ENCODE assay signal across 8 cellular contexts in genomic region chr1:101235241-101235695, GRCh38. TPM values are rescaled to one million over a fixed set of nuclear protein-coding genes. Genes with fewer than 3 reads are reported as not detected.
DNase-seq lines count a peak whose midpoint lies in the region; ATAC-seq and TF ChIP-seq lines count a peak whose summit lies in the region.

No MANE protein-coding gene starts in this region.

- POLR2A ChIA-PET in A673 (lab: Charles Lee; ENCODE audit: low non-redundant PET) (no interaction called here), HEK293T (lab: Yijun Ruan, JAX) (interaction anchor here (0.6 to 1.4 kb wide), 4 partner anchors 11 to 339 kb away, joined by 3 to 5 read pairs (median 4); partner anchors contain the start of gene SLC30A7)

- BruUV-seq in A673 (replicated peaks; lab: Mats Ljungman, UMichigan), result no TSS peak

- H3K9me3 ChIP-seq in A673 (ENCODE audit: low read depth, low read length, poor library complexity, severe bottlenecking) (no peaks in the 10 kb centered on the region), mesenchymal stem cell (ENCODE audit: control insufficient read depth, low read length) (no peaks in the 10 kb centered on the region)

- no peak overlapping the region for H2BK5ac ChIP-seq in mesenchymal stem cell (ENCODE audit: low read depth, low read length, poor library complexity, severe bottlenecking)

- TF ChIP-seq CTCF in A673 (conservative IDR thresholded peaks at IDR 0.05; ENCODE audit: low read depth, low read length), result no peak

- no peak overlapping the region for H2BK120ac ChIP-seq in mesenchymal stem cell (ENCODE audit: low read depth, low read length)

- H4K8ac ChIP-seq in mesenchymal stem cell (ENCODE audit: low read length), result no peak overlapping the region

- no peaks in the 10 kb centered on the region for H3K27me3 ChIP-seq in A673 (replicated peaks; ENCODE audit: insufficient read depth, low read depth, low read length, poor library complexity)
- H3K27me3 ChIP-seq in mesenchymal stem cell (ENCODE audit: control insufficient read depth in 1 of 2, insufficient read depth in 1 of 2, low read length in 2 of 2), result peaks cover 0 to 18% of the 10 kb centered on the region in 2 experiments

- H2BK12ac ChIP-seq in mesenchymal stem cell (ENCODE audit: low read length in 2 of 2), result no peak overlapping the region

- H3K4me3 ChIP-seq in A673 (ENCODE audit: low read depth, low read length, poor library complexity, severe bottlenecking) (peak overlapping the region; percentile 54), mesenchymal stem cell (ENCODE audit: insufficient read depth in 1 of 2, low read depth in 1 of 2, low read length in 2 of 2) (peak overlapping the region; percentile 74 to 82)

- intact Hi-C loops in A673 (cut with micrococcal nuclease; ENCODE audit: unreplicated experiment), result loop anchor here (5.0 to 10.0 kb wide), 2 partner anchors 208 to 280 kb away; partner anchors contain the start of gene DPH5

- H3K9ac ChIP-seq in mesenchymal stem cell (ENCODE audit: low read length), result peak overlapping the region; percentile 83

- DNase-seq in A673 (ENCODE audit: low spot score) (peak; percentile 30), HEK293T (ENCODE audit: extremely low spot score) (no peak), astrocyte of the hippocampus (ENCODE audit: low read depth, low spot score) (peak; percentile 20), mesenchymal stem cell (no peak)

- peak overlapping the region; percentile 99 for H3K4me2 ChIP-seq in mesenchymal stem cell (ENCODE audit: low read length, poor library complexity, severe bottlenecking)

- CTCF ChIA-PET in A673 (lab: Charles Lee) (interaction anchor here (0.7 to 1.6 kb wide), 2 partner anchors 15 to 53 kb away, joined by 3 to 8 read pairs; no protein-coding TSS in a partner anchor), HEK293T (lab: Yijun Ruan, JAX) (interaction anchor here (1.4 to 1.6 kb wide), 2 partner anchors 16 to 55 kb away, joined by 5 to 7 read pairs; no protein-coding TSS in a partner anchor)

- H3K36me3 ChIP-seq in A673 (ENCODE audit: insufficient read depth, low read length, poor library complexity, severe bottlenecking) (no peaks in the 10 kb centered on the region), mesenchymal stem cell (ENCODE audit: control insufficient read depth in 1 of 2, insufficient read depth in 2 of 2, low read depth in 1 of 2, low read length in 2 of 2) (peaks cover 4 to 10% of the 10 kb centered on the region in 2 experiments)

- no peaks in the 10 kb centered on the region for H3K79me1 ChIP-seq in mesenchymal stem cell (replicated peaks; ENCODE audit: low read length, poor library complexity, severe bottlenecking)

- no CpG with 5 or more reads among the region's 6 CpGs for WGBS in mesenchymal stem cell

- no peak overlapping the region for H3K14ac ChIP-seq in mesenchymal stem cell (ENCODE audit: low read length in 2 of 2)

- H4K91ac ChIP-seq in mesenchymal stem cell (ENCODE audit: low read length), result no peak overlapping the region

- ATAC-seq in HG03354 (IDR thresholded peaks at IDR 0.05; ENCODE audit: poor library complexity, severe bottlenecking, unreplicated experiment) (no peak), HG03469 (IDR thresholded peaks at IDR 0.05; ENCODE audit: unreplicated experiment) (no peak), GM19324 (IDR thresholded peaks at IDR 0.05; ENCODE audit: low FRiP score, unreplicated experiment) (no peak), GM21367 (IDR thresholded peaks at IDR 0.05; ENCODE audit: unreplicated experiment) (no peak)

- H2BK15ac ChIP-seq in mesenchymal stem cell (ENCODE audit: low read depth, poor library complexity, severe bottlenecking), result no peak overlapping the region

- H3K4me1 ChIP-seq in A673 (ENCODE audit: insufficient read depth, low read length, poor library complexity, severe bottlenecking) (peaks cover 12% of the 10 kb centered on the region), mesenchymal stem cell (ENCODE audit: control insufficient read depth, insufficient read depth, low read depth, low read length) (peaks cover 12% of the 10 kb centered on the region)

- H3K27ac ChIP-seq in A673 (ENCODE audit: low read depth, low read length, poor library complexity, severe bottlenecking), result no peak overlapping the region
- H3K27ac ChIP-seq in mesenchymal stem cell (ENCODE audit: low read length, poor library complexity, severe bottlenecking), result no peak overlapping the region

- H3K18ac ChIP-seq in mesenchymal stem cell (ENCODE audit: low read depth in 1 of 2, low read length in 2 of 2), result no peak overlapping the region

- no peak overlapping the region for H2AK5ac ChIP-seq in mesenchymal stem cell (ENCODE audit: low read length, severe bottlenecking)

- no peak overlapping the region for H2AFZ ChIP-seq in mesenchymal stem cell (ENCODE audit: low read depth, low read length)

- H3K23ac ChIP-seq in mesenchymal stem cell (ENCODE audit: low read length in 2 of 2), result no peak overlapping the region

- H3K4ac ChIP-seq in mesenchymal stem cell (ENCODE audit: low read depth in 1 of 2, low read length in 2 of 2), result no peak overlapping the region

TF ChIP-seq in HEK293T, 16 proteins besides CTCF, POLR2A, EP300 and RAD21:
- TF ChIP-seq SUZ12 (IDR thresholded peaks at IDR 0.05) (no peak), TARDBP (IDR thresholded peaks at IDR 0.05) (no peak), ZNF384 (IDR thresholded peaks at IDR 0.05) (peak; percentile 44; the same call in 1 of the 2 replicates), HDGF (IDR thresholded peaks at IDR 0.05; ENCODE audit: borderline replicate concordance) (no peak), CTBP1 (IDR thresholded peaks at IDR 0.05; ENCODE audit: borderline replicate concordance) (no peak), LEF1 (IDR thresholded peaks at IDR 0.05; ENCODE audit: borderline replicate concordance) (no peak), FOXK2 (IDR thresholded peaks at IDR 0.05) (no peak)
- TF ChIP-seq, protein P1, sequence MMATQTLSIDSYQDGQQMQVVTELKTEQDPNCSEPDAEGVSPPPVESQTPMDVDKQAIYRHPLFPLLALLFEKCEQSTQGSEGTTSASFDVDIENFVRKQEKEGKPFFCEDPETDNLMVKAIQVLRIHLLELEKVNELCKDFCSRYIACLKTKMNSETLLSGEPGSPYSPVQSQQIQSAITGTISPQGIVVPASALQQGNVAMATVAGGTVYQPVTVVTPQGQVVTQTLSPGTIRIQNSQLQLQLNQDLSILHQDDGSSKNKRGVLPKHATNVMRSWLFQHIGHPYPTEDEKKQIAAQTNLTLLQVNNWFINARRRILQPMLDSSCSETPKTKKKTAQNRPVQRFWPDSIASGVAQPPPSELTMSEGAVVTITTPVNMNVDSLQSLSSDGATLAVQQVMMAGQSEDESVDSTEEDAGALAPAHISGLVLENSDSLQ (IDR thresholded peaks at IDR 0.05), result no peak
TF ChIP-seq in HEK293T: peak in this region for 1.

RNA-seq across cellular contexts. Expression of gene S1PR1, which starts 1.6 kb away (rescaled TPM):
- total RNA-seq in A673 (2021), result 0.85 and 1.1 TPM in 2 replicates
- 3.3 TPM for polyA plus RNA-seq in mesenchymal stem cell (2013, experiment 1 of 2)
- polyA plus RNA-seq in mesenchymal stem cell (2013, experiment 2 of 2), result 3.9 TPM

Comparison
In these comparisons a context has a peak if more than half of its experiments do, and no peak if none do; other contexts are left out.
1. DNase-seq: peak in A673 (single experiment) and astrocyte of the hippocampus (single experiment); none in HEK293T (single experiment) and mesenchymal stem cell (single experiment).